22 cellular contexts compared by ENCODE assay signal in the genomic region with DNA sequence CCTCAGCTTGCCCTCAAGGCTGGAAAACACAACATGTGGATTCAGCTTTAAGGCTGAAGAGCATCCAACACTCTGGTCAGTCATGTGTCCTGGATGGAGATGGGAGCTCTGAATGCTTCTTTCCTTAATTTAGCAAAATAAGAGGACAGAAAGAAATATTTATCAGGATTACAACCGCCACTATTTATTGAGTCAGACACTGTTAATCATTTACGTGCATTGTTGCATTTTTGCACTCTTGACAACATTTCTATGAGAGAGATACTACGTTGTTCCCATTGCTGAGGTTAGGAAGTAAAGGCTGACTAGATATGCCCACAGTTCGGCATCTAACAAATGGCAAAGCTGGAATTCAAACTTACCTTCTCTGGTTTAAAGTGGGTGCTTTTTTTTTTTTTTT.
"Had no signal": no experiment of that assay in that cellular context is flagged by ENCODE, and none has a peak within 500 bp of the region (broad histone marks: within the 10 kb centered on the region; RNA-seq: fewer than 3 reads in every experiment).

No MANE protein-coding gene starts in this region.

- FAIRE-seq: HTR-8/SVneo, RCC 7860 had no signal

- H3K4me3 ChIP-seq: SJSA1, SK-N-MC had no signal

- H3K4me1 ChIP-seq: SJSA1 had no signal

- H3K9me3 ChIP-seq: SJSA1 had no signal

- H3K27ac ChIP-seq: HL-60, SJSA1, SK-N-MC had no signal

- H3K27me3 ChIP-seq: SJSA1 had no signal

- H3K36me3 ChIP-seq: SJSA1 had no signal

- DNase-seq: Kasumi-1, KG1, MM.1S, NCI-H1092 treated with DMSO at 0.1 percent for 48 hours, NCI-H1436 treated with DMSO at 0.1 percent for 48 hours, NCI-H1694, NCI-H187 treated with DMSO at 0.1 percent for 48 hours, NCI-H2029 treated with DMSO at 0.1 percent for 48 hours, NCI-H2171 treated with DMSO at 0.1 percent for 48 hours, NCI-H226, NCI-H446, NCI-H510A, NCI-H524 treated with DMSO at 0.1 percent for 48 hours, NCI-H69, NCI-H774, RPMI8226, SIG-M5 had no signal
